20 cellular contexts compared by ENCODE assay signal in the genomic region with DNA sequence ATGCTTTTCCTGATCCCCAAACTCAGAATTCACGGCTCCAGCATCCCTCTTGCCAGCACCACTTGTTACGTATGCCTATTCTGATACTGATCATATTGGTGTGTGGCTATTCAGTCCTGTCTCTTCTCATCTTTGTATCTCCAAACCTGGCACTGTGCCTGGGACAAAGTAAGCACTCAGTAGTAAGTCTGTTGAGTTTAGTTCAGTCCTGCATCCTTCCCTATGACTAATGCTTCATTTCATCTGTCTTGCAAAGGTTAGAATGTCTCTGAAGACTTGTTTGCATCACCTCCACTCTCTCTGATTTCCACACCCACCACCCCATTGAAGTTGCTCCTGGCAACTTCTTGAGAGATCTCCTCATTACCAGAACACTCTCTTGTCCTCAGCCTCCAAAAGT.
DNase-seq lines count a peak whose midpoint lies in the region; ATAC-seq, FAIRE-seq and TF ChIP-seq lines count a peak whose summit lies in the region.
"Had no signal": no experiment of that assay in that cellular context is flagged by ENCODE, and none has a peak within 500 bp of the region (broad histone marks: within the 10 kb centered on the region; RNA-seq: fewer than 3 reads in every experiment).

No MANE protein-coding gene starts in this region.

- TF ChIP-seq RAD21 in K562 (CRISPR knock-in tag; conservative IDR thresholded peaks at IDR 0.05 in 1 of 2, IDR thresholded peaks at IDR 0.05 in 1 of 2): no peak

- no peaks in the 10 kb centered on the region for H4K20me1 ChIP-seq in K562 (replicated peaks; ENCODE audit: control insufficient read depth, insufficient read depth, low read length)

- no peak overlapping the region for H3K4me2 ChIP-seq in K562 (ENCODE audit: insufficient read depth, low read length)
- H3K4me2 ChIP-seq: A549 had no signal

- no peak for TF ChIP-seq CTCF in MCF 10A (IDR thresholded peaks at IDR 0.05; ENCODE audit: unreplicated experiment)
- TF ChIP-seq CTCF in breast epithelium (IDR thresholded peaks at IDR 0.05): no peak
- no peak for TF ChIP-seq CTCF in K562 (IDR thresholded peaks at IDR 0.05 in 2 of 3, conservative IDR thresholded peaks at IDR 0.05 in 1 of 3; ENCODE audit: insufficient read depth in 2 of 3, low read depth in 1 of 3, low read length in 3 of 3)

- TF ChIP-seq POLR2A in breast epithelium (IDR thresholded peaks at IDR 0.05) (no peak), K562 (conservative IDR thresholded peaks at IDR 0.05) (no peak)

- no peak for FAIRE-seq in K562 (lab: Jason Lieb, UNC)
- FAIRE-seq: frontal cortex, GM19239 had no signal

- H3K4me3 Mint-ChIP-seq in MCF 10A (ENCODE audit: unreplicated experiment): no peak overlapping the region
- H3K4me3 Mint-ChIP-seq: activated CD4-positive, alpha-beta T cell treated with anti-CD3 and anti-CD28 coated beads, Interleukin-2, amount 10 ng/mL, durations not matched to agents 24 days and 14 days; activated naive CD4-positive, alpha-beta T cell treated with anti-CD3 and anti-CD28 coated beads for 36 hours; CD4-positive, CD25-positive, alpha-beta regulatory T cell; stimulated activated naive CD8-positive, alpha-beta T cell treated with anti-CD3 and anti-CD28 coated beads, Interleukin-15, Interleukin-2, amounts not matched to agents 100 ng/mL and 50 ng/mL, for 24 hours; type B pancreatic cell had no signal

- H3K9me3 ChIP-seq in breast epithelium (no peaks in the 10 kb centered on the region), K562 (replicated peaks; ENCODE audit: control insufficient read depth, insufficient read depth, low read depth, low read length) (no peaks in the 10 kb centered on the region)
- H3K9me3 ChIP-seq: A549, neutrophil had no signal

- H3K27ac ChIP-seq in breast epithelium: no peak overlapping the region
- H3K27ac ChIP-seq in K562 (ENCODE audit: extremely low read depth, low read depth, low read length): no peak overlapping the region
- H3K27ac ChIP-seq: A549, neutrophil had no signal

- in situ Hi-C loops in K562 (cut with MboI): loop anchor here (5.0 to 10.0 kb wide), 2 partner anchors 309 to 476 kb away; no protein-coding TSS in a partner anchor

- no peaks in the 10 kb centered on the region for H3K36me3 Mint-ChIP-seq in MCF 10A (ENCODE audit: insufficient read depth, unreplicated experiment)

- H3K9me3 Mint-ChIP-seq in MCF 10A (ENCODE audit: unreplicated experiment): no peaks in the 10 kb centered on the region
- H3K9me3 Mint-ChIP-seq: activated CD4-positive, alpha-beta T cell treated with anti-CD3 and anti-CD28 coated beads, Interleukin-2, amount 10 ng/mL, durations not matched to agents 24 days and 14 days; activated naive CD4-positive, alpha-beta T cell treated with anti-CD3 and anti-CD28 coated beads for 36 hours; CD4-positive, CD25-positive, alpha-beta regulatory T cell; stimulated activated naive CD8-positive, alpha-beta T cell treated with anti-CD3 and anti-CD28 coated beads, Interleukin-15, Interleukin-2, amounts not matched to agents 100 ng/mL and 50 ng/mL, for 24 hours; type B pancreatic cell had no signal

- H3K27ac Mint-ChIP-seq in MCF 10A (ENCODE audit: low read depth, unreplicated experiment): no peak overlapping the region
- H3K27ac Mint-ChIP-seq: activated CD4-positive, alpha-beta T cell treated with anti-CD3 and anti-CD28 coated beads, Interleukin-2, amount 10 ng/mL, durations not matched to agents 24 days and 14 days; activated naive CD4-positive, alpha-beta T cell treated with anti-CD3 and anti-CD28 coated beads for 36 hours; type B pancreatic cell had no signal

- peaks cover 50% of the 10 kb centered on the region for H3K4me1 Mint-ChIP-seq in MCF 10A (ENCODE audit: insufficient read depth, unreplicated experiment)
- H3K4me1 Mint-ChIP-seq: CD4-positive, CD25-positive, alpha-beta regulatory T cell had no signal

- H3K79me2 ChIP-seq in K562 (ENCODE audit: control insufficient read depth, insufficient read depth, low read length): no peaks in the 10 kb centered on the region

- BruUV-seq in MCF 10A (replicated peaks; lab: Mats Ljungman, UMichigan): no TSS peak
- no TSS peak for BruUV-seq in K562 (replicated peaks; lab: Mats Ljungman, UMichigan)

- no peaks in the 10 kb centered on the region for H3K9me1 ChIP-seq in K562 (ENCODE audit: control insufficient read depth, insufficient read depth, low read length)

- peak; percentile 91 for DNase-seq in MCF 10A (ENCODE audit: unreplicated experiment)
- no peak for DNase-seq in breast epithelium (ENCODE audit: low spot score in 2 of 2)
- no peak for DNase-seq in K562 (ENCODE audit: extremely low read depth in 1 of 4, low spot score in 3 of 4)
- peak; percentile 34 for DNase-seq in fibroblast of peridontal ligament (ENCODE audit: extremely low read depth)
- no peak for DNase-seq in NCI-H774 (lab: John Stamatoyannopoulos, UW)
- DNase-seq in NCI-H128 (lab: John Stamatoyannopoulos, UW; ENCODE audit: unreplicated experiment): no peak
- no peak for DNase-seq in C1 segment of cervical spinal cord (lab: John Stamatoyannopoulos, UW)
- DNase-seq: activated CD4-positive, alpha-beta T cell treated with anti-CD3 and anti-CD28 coated beads, Interleukin-2, amount 10 ng/mL, durations not matched to agents 24 days and 14 days; activated naive CD4-positive, alpha-beta T cell treated with anti-CD3 and anti-CD28 coated beads for 36 hours; CD4-positive, CD25-positive, alpha-beta regulatory T cell; DMS53; NCI-H1694 treated with DMSO at 0.1 percent for 48 hours; NCI-H510A had no signal

- H3K27me3 ChIP-seq in breast epithelium: no peaks in the 10 kb centered on the region
- H3K27me3 ChIP-seq in K562 (ENCODE audit: control insufficient read depth in 2 of 2, insufficient read depth in 2 of 2, low read length in 2 of 2): peaks cover 0 to 11% of the 10 kb centered on the region in 2 experiments; a peak in 3 of 5 replicates

- intact Hi-C loops in MCF 10A (cut with micrococcal nuclease): no loop called here
- intact Hi-C loops in breast epithelium (cut with DNase I; ENCODE audit: low total_unique reads): no loop called here
- intact Hi-C loops in K562 (cut with micrococcal nuclease): no loop called here

- 42% methylated on average over 2 of the region's 2 CpGs for WGBS in K562 (ENCODE audit: insufficient coverage, low coverage, missing lambda C conversion rate)

- no peak overlapping the region for H3K9ac ChIP-seq in K562 (ENCODE audit: insufficient read depth in 1 of 2, low read depth in 2 of 2, low read length in 2 of 2)

- no peak for TF ChIP-seq EP300 in K562 (IDR thresholded peaks at IDR 0.05; ENCODE audit: low read length)

- ATAC-seq in K562 (no peak), HG02840 (IDR thresholded peaks at IDR 0.05; ENCODE audit: low FRiP score, unreplicated experiment) (no peak)
- ATAC-seq: A549 had no signal

- H3K36me3 ChIP-seq in breast epithelium (no peaks in the 10 kb centered on the region), K562 (ENCODE audit: control insufficient read depth, insufficient read depth, low read length) (no peaks in the 10 kb centered on the region)
- H3K36me3 ChIP-seq: neutrophil had no signal

- POLR2A ChIA-PET in MCF 10A (lab: Yijun Ruan, JAX) (no interaction called here), K562 (lab: Yijun Ruan, JAX) (no interaction called here)

- no peak overlapping the region for H2AFZ ChIP-seq in K562 (ENCODE audit: low read depth, low read length)

- CTCF ChIA-PET in MCF 10A (lab: Yijun Ruan, JAX) (interaction anchor here (1.0 to 1.7 kb wide), 3 partner anchors 25 to 314 kb away, joined by 4 to 6 read pairs (median 4); no protein-coding TSS in a partner anchor), K562 (lab: Yijun Ruan, JAX; ENCODE audit: low intra/inter-chr PET ratio) (no interaction called here)

- no peaks in the 10 kb centered on the region for H3K27me3 Mint-ChIP-seq in MCF 10A (ENCODE audit: insufficient read depth, unreplicated experiment)
- H3K27me3 Mint-ChIP-seq: activated CD4-positive, alpha-beta T cell treated with anti-CD3 and anti-CD28 coated beads, Interleukin-2, amount 10 ng/mL, durations not matched to agents 24 days and 14 days; CD4-positive, CD25-positive, alpha-beta regulatory T cell; stimulated activated naive CD8-positive, alpha-beta T cell treated with anti-CD3 and anti-CD28 coated beads, Interleukin-15, Interleukin-2, amounts not matched to agents 100 ng/mL and 50 ng/mL, for 24 hours; type B pancreatic cell had no signal

- H3K4me1 ChIP-seq in breast epithelium: peaks cover 0 to 38% of the 10 kb centered on the region in 2 donors
- H3K4me1 ChIP-seq in K562 (replicated peaks in 1 of 2; ENCODE audit: control insufficient read depth in 2 of 2, insufficient read depth in 2 of 2, low read length in 2 of 2): peaks cover 0 to 4% of the 10 kb centered on the region in 2 experiments; a peak in 4 of 5 replicates

- no peak overlapping the region for H3K4me3 ChIP-seq in breast epithelium
- no peak overlapping the region for H3K4me3 ChIP-seq in K562
- H3K4me3 ChIP-seq: A549 had no signal

TF ChIP-seq in K562, 482 proteins besides CTCF, POLR2A, EP300 and RAD21 (continues in another document):
- TF ChIP-seq SMARCE1 (IDR thresholded peaks at IDR 0.05) (no peak), GTF2E2 (tag; IDR thresholded peaks at IDR 0.05) (no peak)
- TF ChIP-seq, protein P1, sequence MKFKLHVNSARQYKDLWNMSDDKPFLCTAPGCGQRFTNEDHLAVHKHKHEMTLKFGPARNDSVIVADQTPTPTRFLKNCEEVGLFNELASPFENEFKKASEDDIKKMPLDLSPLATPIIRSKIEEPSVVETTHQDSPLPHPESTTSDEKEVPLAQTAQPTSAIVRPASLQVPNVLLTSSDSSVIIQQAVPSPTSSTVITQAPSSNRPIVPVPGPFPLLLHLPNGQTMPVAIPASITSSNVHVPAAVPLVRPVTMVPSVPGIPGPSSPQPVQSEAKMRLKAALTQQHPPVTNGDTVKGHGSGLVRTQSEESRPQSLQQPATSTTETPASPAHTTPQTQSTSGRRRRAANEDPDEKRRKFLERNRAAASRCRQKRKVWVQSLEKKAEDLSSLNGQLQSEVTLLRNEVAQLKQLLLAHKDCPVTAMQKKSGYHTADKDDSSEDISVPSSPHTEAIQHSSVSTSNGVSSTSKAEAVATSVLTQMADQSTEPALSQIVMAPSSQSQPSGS (CRISPR knock-in tag; IDR thresholded peaks at IDR 0.05): no peak

Comparison
In these comparisons a context has a peak if more than half of its experiments do, and no peak if none do; other contexts are left out.
1. DNase-seq: peak in MCF 10A (single experiment) and fibroblast of peridontal ligament (single experiment); none in breast epithelium (0 of 2), K562 (0 of 4), NCI-H774 (single experiment), NCI-H128 (single experiment) and C1 segment of cervical spinal cord (0 of 14).